ENCODE assay signal across 19 cellular contexts in the genomic region with DNA sequence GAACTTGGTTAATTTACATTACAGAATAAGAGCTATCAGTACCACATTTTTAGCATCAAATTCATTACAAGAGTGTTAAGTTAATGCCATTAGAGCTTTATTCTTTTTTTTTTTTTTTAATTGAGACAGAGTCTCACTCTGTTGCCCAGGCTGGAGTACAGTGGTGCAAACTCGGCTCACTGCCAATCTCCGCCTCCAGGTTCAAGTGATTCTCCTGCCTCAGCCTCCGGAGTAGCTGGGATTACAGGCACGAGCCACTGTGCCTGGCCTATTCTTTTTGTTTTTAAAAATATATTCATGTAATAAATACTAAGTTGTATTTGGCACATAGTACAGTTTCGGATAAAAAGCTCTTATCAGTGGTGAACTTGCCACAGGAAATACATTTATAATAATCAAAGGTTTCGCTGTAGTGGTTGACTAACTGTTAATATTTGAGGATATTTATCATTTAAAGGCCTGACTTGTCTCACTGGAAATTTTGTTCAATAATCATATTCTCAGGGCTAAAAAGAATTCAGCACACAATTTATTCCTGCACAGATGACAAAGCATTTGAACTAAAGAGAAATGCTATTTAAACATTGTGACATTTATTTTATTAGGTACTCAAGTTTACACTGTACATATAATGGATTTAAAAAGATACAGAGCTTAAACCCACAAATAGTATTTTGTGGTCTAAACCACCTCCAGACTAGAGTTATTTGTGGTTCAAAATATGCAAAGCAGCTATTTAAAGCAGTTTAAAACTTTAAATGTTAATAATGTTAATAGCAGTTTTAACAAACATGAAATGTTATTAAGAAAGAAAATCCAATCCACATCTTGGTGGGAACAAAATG. TPM values are rescaled to one million over a fixed set of nuclear protein-coding genes. Genes with fewer than 3 reads are reported as not detected.
A peak's percentile ranks its signal among the peaks of the same experiment; 100 is the strongest.
DNase-seq lines count a peak whose midpoint lies in the region; ATAC-seq, FAIRE-seq and TF ChIP-seq lines count a peak whose summit lies in the region.
"Had no signal": no experiment of that assay in that cellular context is flagged by ENCODE, and none has a peak within 500 bp of the region (broad histone marks: within the 10 kb centered on the region; RNA-seq: fewer than 3 reads in every experiment).

No MANE protein-coding gene starts in this region.

- no peak overlapping the region for H3K27ac ChIP-seq in HEK293 (ENCODE audit: extremely low read depth, low read depth, low read length)
- peak overlapping the region; percentile 97 for H3K27ac ChIP-seq in SU-DHL-6 (ENCODE audit: low read depth, low read length)
- no peak overlapping the region for H3K27ac ChIP-seq in mesenchymal stem cell (ENCODE audit: low read length, poor library complexity, severe bottlenecking)
- H3K27ac ChIP-seq in kidney (ENCODE audit: low read depth in 2 of 2, low read length in 2 of 2) = no peak overlapping the region
- H3K27ac ChIP-seq: gastrocnemius medialis had no signal

- H3K9me3 Mint-ChIP-seq in Calu3 (ENCODE audit: low read depth, unreplicated experiment) = peaks cover 2% of the 10 kb centered on the region
- H3K9me3 Mint-ChIP-seq: activated CD4-positive, alpha-beta memory T cell treated with anti-CD3 and anti-CD28 coated beads for 36 hours; central memory CD8-positive, alpha-beta T cell had no signal

- POLR2A ChIA-PET in HEK293 (lab: Yijun Ruan, JAX) = no interaction called here

- no peak overlapping the region for H3K4ac ChIP-seq in mesenchymal stem cell (ENCODE audit: low read depth in 1 of 2, low read length in 2 of 2)

- peaks cover 43% of the 10 kb centered on the region for H3K36me3 Mint-ChIP-seq in Calu3 (ENCODE audit: insufficient read depth, unreplicated experiment)

- H3K9me2 ChIP-seq in SU-DHL-6 (replicated peaks; ENCODE audit: insufficient read depth, low read length) = no peaks in the 10 kb centered on the region

- H3K4me3 Mint-ChIP-seq in Calu3 (ENCODE audit: low read depth, unreplicated experiment) = no peak overlapping the region
- H3K4me3 Mint-ChIP-seq: activated CD4-positive, alpha-beta memory T cell treated with anti-CD3 and anti-CD28 coated beads for 36 hours; activated T-cell treated with anti-CD3 and anti-CD28 coated beads, Interleukin-2, amount 50 U/mL, for 4 hours; B cell; central memory CD8-positive, alpha-beta T cell; naive thymus-derived CD8-positive, alpha-beta T cell had no signal

- no TSS peak for BruUV-seq in Calu3 (replicated peaks; lab: Mats Ljungman, UMichigan)

- H4K8ac ChIP-seq in mesenchymal stem cell (ENCODE audit: low read length) = no peak overlapping the region

- H3K18ac ChIP-seq in mesenchymal stem cell (ENCODE audit: low read depth in 1 of 2, low read length in 2 of 2) = no peak overlapping the region

- DNase-seq in Calu3 (peak; percentile 76), mesenchymal stem cell (no peak), pons (ENCODE audit: low spot score) (no peak), kidney (no peak)
- no peak for DNase-seq in activated naive CD4-positive, alpha-beta T cell treated with Interleukin-2 at 50 U/mL for 16 hours
- DNase-seq: activated CD4-positive, alpha-beta memory T cell treated with anti-CD3 and anti-CD28 coated beads for 36 hours; activated T-cell treated with anti-CD3 and anti-CD28 coated beads, Interleukin-2, amount 50 U/mL, for 4 hours; gastrocnemius medialis; naive thymus-derived CD8-positive, alpha-beta T cell; NCI-H1048; stimulated activated CD4-positive, alpha-beta T cell treated with anti-CD3 and anti-CD28 coated beads, Interleukin-15, amount 100 ng/mL, for 24 hours had no signal

- H3K36me3 ChIP-seq in HEK293 (ENCODE audit: control insufficient read depth in 2 of 2, insufficient read depth in 1 of 2, low read length in 2 of 2) (no peaks in the 10 kb centered on the region), SU-DHL-6 (ENCODE audit: low read length) (no peaks in the 10 kb centered on the region), mesenchymal stem cell (ENCODE audit: control insufficient read depth in 1 of 2, insufficient read depth in 2 of 2, low read depth in 1 of 2, low read length in 2 of 2) (no peaks in the 10 kb centered on the region), kidney (ENCODE audit: control insufficient read depth in 1 of 2, insufficient read depth in 2 of 2, low read length in 2 of 2) (no peaks in the 10 kb centered on the region)
- H3K36me3 ChIP-seq: gastrocnemius medialis had no signal

- H2BK5ac ChIP-seq in mesenchymal stem cell (ENCODE audit: low read depth, low read length, poor library complexity, severe bottlenecking) = no peak overlapping the region

- H3K9ac ChIP-seq in SU-DHL-6 (ENCODE audit: low read length) (peak overlapping the region; percentile 58), mesenchymal stem cell (ENCODE audit: low read length) (peak overlapping the region; percentile 41), kidney (ENCODE audit: low read length in 2 of 2) (no peak overlapping the region)

- H3K9me3 ChIP-seq in HEK293 (ENCODE audit: control insufficient read depth, insufficient read depth, low read depth, low read length) (no peaks in the 10 kb centered on the region), SU-DHL-6 (ENCODE audit: insufficient read depth, low read length) (peaks cover 5% of the 10 kb centered on the region; the same call in 1 of the 2 replicates), mesenchymal stem cell (ENCODE audit: control insufficient read depth, low read length) (no peaks in the 10 kb centered on the region), kidney (ENCODE audit: control insufficient read depth in 1 of 2, low read length in 2 of 2) (no peaks in the 10 kb centered on the region)
- H3K9me3 ChIP-seq: gastrocnemius medialis had no signal

- H3K27me3 ChIP-seq in SU-DHL-6 (ENCODE audit: low read length) (no peaks in the 10 kb centered on the region), mesenchymal stem cell (ENCODE audit: control insufficient read depth in 1 of 2, insufficient read depth in 1 of 2, low read length in 2 of 2) (no peaks in the 10 kb centered on the region)
- H3K27me3 ChIP-seq: gastrocnemius medialis had no signal

- intact Hi-C loops in Calu3 (cut with micrococcal nuclease; ENCODE audit: unreplicated experiment) = loop anchor here (2.0 to 5.0 kb wide), 5 partner anchors 143 to 311 kb away; no protein-coding TSS in a partner anchor
- intact Hi-C loops in kidney (cut with DNase I) = no loop called here

- no peaks in the 10 kb centered on the region for H4K20me1 ChIP-seq in SU-DHL-6 (ENCODE audit: low read depth, low read length)

- no peak overlapping the region for H2BK120ac ChIP-seq in mesenchymal stem cell (ENCODE audit: low read depth, low read length)

- H3K27ac Mint-ChIP-seq in Calu3 (ENCODE audit: unreplicated experiment) = peak overlapping the region; percentile 57
- H3K27ac Mint-ChIP-seq: activated CD4-positive, alpha-beta memory T cell treated with anti-CD3 and anti-CD28 coated beads for 36 hours; B cell had no signal

- no peak overlapping the region for H3K23ac ChIP-seq in mesenchymal stem cell (ENCODE audit: low read length in 2 of 2)

- no peak overlapping the region for H2AK5ac ChIP-seq in mesenchymal stem cell (ENCODE audit: low read length, severe bottlenecking)

- no peak for TF ChIP-seq CTCF in Calu3 (IDR thresholded peaks at IDR 0.05; ENCODE audit: unreplicated experiment)
- no peak for TF ChIP-seq CTCF in HEK293 (tag by site-specific recombination; IDR thresholded peaks at IDR 0.05)
- no peak for TF ChIP-seq CTCF in SU-DHL-6 (IDR thresholded peaks at IDR 0.05; ENCODE audit: insufficient read depth, low read length, poor library complexity, severe bottlenecking)
- TF ChIP-seq CTCF in kidney (IDR thresholded peaks at IDR 0.05; ENCODE audit: borderline replicate concordance, extremely low read depth, insufficient read depth) = no peak

- H3K4me3 ChIP-seq in HEK293 (ENCODE audit: low read depth, low read length) = no peak overlapping the region
- peak overlapping the region; percentile 34 for H3K4me3 ChIP-seq in SU-DHL-6 (ENCODE audit: insufficient read depth, low read length, poor library complexity, severe bottlenecking)
- H3K4me3 ChIP-seq in mesenchymal stem cell (ENCODE audit: insufficient read depth in 1 of 2, low read depth in 1 of 2, low read length in 2 of 2) = no peak overlapping the region
- H3K4me3 ChIP-seq in kidney (ENCODE audit: low read length in 2 of 2) = no peak overlapping the region
- H3K4me3 ChIP-seq: gastrocnemius medialis had no signal

- ATAC-seq in HG02678 (IDR thresholded peaks at IDR 0.05; ENCODE audit: unreplicated experiment) = no peak
- ATAC-seq: activated T-cell treated with anti-CD3 and anti-CD28 coated beads, Interleukin-2, amount 50 U/mL, for 4 hours; gastrocnemius medialis; naive thymus-derived CD8-positive, alpha-beta T cell had no signal

- CTCF ChIA-PET in Calu3 (lab: Charles Lee) = interaction anchor here (0.6 to 1.8 kb wide), 9 partner anchors 144 to 414 kb away, joined by 3 to 6 read pairs (median 3); a partner anchor contains a TSS
- CTCF ChIA-PET in HEK293 (lab: Yijun Ruan, JAX) = interaction anchor here (0.6 to 1.7 kb wide), 4 partner anchors 17 to 285 kb away, joined by 3 to 6 read pairs (median 4); no protein-coding TSS in a partner anchor

- H2BK15ac ChIP-seq in mesenchymal stem cell (ENCODE audit: low read depth, poor library complexity, severe bottlenecking) = no peak overlapping the region

- no peaks in the 10 kb centered on the region for H3K27me3 Mint-ChIP-seq in Calu3 (ENCODE audit: unreplicated experiment)
- H3K27me3 Mint-ChIP-seq: activated CD4-positive, alpha-beta memory T cell treated with anti-CD3 and anti-CD28 coated beads for 36 hours; B cell; central memory CD8-positive, alpha-beta T cell; naive thymus-derived CD8-positive, alpha-beta T cell had no signal

- no peak overlapping the region for H3K14ac ChIP-seq in mesenchymal stem cell (ENCODE audit: low read length in 2 of 2)

- FAIRE-seq in kidney (lab: Jason Lieb, UNC) = no peak
- FAIRE-seq: endometrium, H54, HTR-8/SVneo had no signal

- H3K4me1 ChIP-seq in HEK293 (ENCODE audit: control insufficient read depth, insufficient read depth, low read length) (no peaks in the 10 kb centered on the region), mesenchymal stem cell (ENCODE audit: control insufficient read depth, insufficient read depth, low read depth, low read length) (peaks cover 11% of the 10 kb centered on the region), kidney (ENCODE audit: control insufficient read depth in 1 of 2, insufficient read depth in 1 of 2, low read depth in 1 of 2, low read length in 2 of 2) (peaks cover 0 to 21% of the 10 kb centered on the region in 2 donors)

- WGBS in mesenchymal stem cell = 87% methylated on average over 3 of the region's 6 CpGs

- H3K4me1 Mint-ChIP-seq in Calu3 (ENCODE audit: low read depth, unreplicated experiment) = peaks cover 59% of the 10 kb centered on the region

- H4K91ac ChIP-seq in mesenchymal stem cell (ENCODE audit: low read length) = no peak overlapping the region

- H3K4me2 ChIP-seq in SU-DHL-6 (ENCODE audit: low read depth, low read length, poor library complexity, severe bottlenecking) (peak overlapping the region; percentile 85), mesenchymal stem cell (ENCODE audit: low read length, poor library complexity, severe bottlenecking) (no peak overlapping the region)

- H3K79me1 ChIP-seq in mesenchymal stem cell (replicated peaks; ENCODE audit: low read length, poor library complexity, severe bottlenecking) = no peaks in the 10 kb centered on the region

- no peak overlapping the region for H2BK12ac ChIP-seq in mesenchymal stem cell (ENCODE audit: low read length in 2 of 2)

- H3K79me2 ChIP-seq in SU-DHL-6 (ENCODE audit: insufficient read depth, low read length) = no peaks in the 10 kb centered on the region

- H2AFZ ChIP-seq in SU-DHL-6 (ENCODE audit: low read depth, low read length, severe bottlenecking) = no peak overlapping the region
- no peak overlapping the region for H2AFZ ChIP-seq in mesenchymal stem cell (ENCODE audit: low read depth, low read length)

- H3F3A ChIP-seq in SU-DHL-6 (ENCODE audit: insufficient read depth) = peaks cover 62% of the 10 kb centered on the region

RNA-seq across cellular contexts. Expression of a gene that starts 6.1 kb away (rescaled TPM):
- total RNA-seq in Calu3 (2022) (4.5 and 5.1 TPM in 2 replicates), kidney (1.6 TPM)
- 0.12 TPM for polyA plus RNA-seq in mesenchymal stem cell (2013, experiment 1 of 2)
- 0.23 TPM for polyA plus RNA-seq in mesenchymal stem cell (2013, experiment 2 of 2)
- 1.8 TPM for polyA plus RNA-seq in kidney (ENCODE audit: insufficient read depth, low read depth, low replicate concordance)

Comparison
In these comparisons a context has a peak if more than half of its experiments do, and no peak if none do; other contexts are left out.
1. H3K9ac ChIP-seq: peak in SU-DHL-6 (single experiment) and mesenchymal stem cell (single experiment); none in kidney (0 of 2).